ENCODE assay signal across 9 cellular contexts in the genomic region with DNA sequence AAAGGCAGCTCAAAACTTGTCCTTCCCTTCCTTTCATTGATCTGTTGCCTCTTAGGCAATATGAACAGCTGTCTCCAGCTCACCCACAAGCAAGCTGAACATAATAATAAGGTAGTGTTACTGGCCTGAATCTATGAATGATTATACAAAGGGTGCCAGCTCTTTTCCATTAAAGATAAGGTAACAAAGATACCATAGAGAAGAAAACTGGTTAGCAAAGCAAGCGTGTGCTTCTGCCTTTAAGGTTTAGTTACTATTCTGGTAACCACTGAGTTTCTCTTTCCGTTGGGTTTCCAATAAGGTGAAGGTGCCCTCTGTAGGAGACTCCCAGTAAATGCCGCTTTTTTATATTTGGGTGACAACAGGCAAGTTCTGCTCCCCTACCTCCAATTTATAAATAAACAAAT. TPM values are rescaled to one million over a fixed set of nuclear protein-coding genes. Genes with fewer than 3 reads are reported as not detected.
A peak's percentile ranks its signal among the peaks of the same experiment; 100 is the strongest.
DNase-seq lines count a peak whose midpoint lies in the region; ATAC-seq and TF ChIP-seq lines count a peak whose summit lies in the region.
"Had no signal": no experiment of that assay in that cellular context is flagged by ENCODE, and none has a peak within 500 bp of the region (broad histone marks: within the 10 kb centered on the region; RNA-seq: fewer than 3 reads in every experiment).

No MANE protein-coding gene starts in this region.

- H3K27ac Mint-ChIP-seq in CD14-positive monocyte, result no peak overlapping the region
- H3K27ac Mint-ChIP-seq: memory B cell had no signal

- intact Hi-C loops in CD14-positive monocyte (cut with micrococcal nuclease) (no loop called here), lower leg skin (cut with DNase I; ENCODE audit: low total_unique reads) (no loop called here), ascending aorta (cut with DNase I) (no loop called here)

- ATAC-seq in GM18870 (IDR thresholded peaks at IDR 0.05; ENCODE audit: unreplicated experiment), result peak; percentile 95
- ATAC-seq in HG03025 (IDR thresholded peaks at IDR 0.05; ENCODE audit: low FRiP score, unreplicated experiment), result peak; percentile 77

- no peaks in the 10 kb centered on the region for H3K4me1 ChIP-seq in ascending aorta

- DNase-seq in CD14-positive monocyte (ENCODE audit: low spot score), result no peak
- peak; percentile 37 to 44 for DNase-seq in NCI-H1930 (lab: John Stamatoyannopoulos, UW)
- DNase-seq in amniotic epithelial cell (ENCODE audit: low read depth), result peak; percentile 39
- DNase-seq in kidney epithelial cell (ENCODE audit: low read depth), result no peak
- no peak for DNase-seq in lower leg skin (ENCODE audit: low spot score in 2 of 2)
- DNase-seq in ascending aorta (ENCODE audit: low spot score in 2 of 2), result no peak

- no peaks in the 10 kb centered on the region for H3K9me3 ChIP-seq in ascending aorta

- no peak overlapping the region for H3K27ac ChIP-seq in ascending aorta

- H3K27me3 Mint-ChIP-seq in CD14-positive monocyte (ENCODE audit: low read depth in 3 of 3), result peaks cover 0 to 4% (median 0%) of the 10 kb centered on the region in 3 donors
- H3K27me3 Mint-ChIP-seq: memory B cell had no signal

- peaks cover 0 to 3% (median 0%) of the 10 kb centered on the region in 7 donors for H3K9me3 Mint-ChIP-seq in CD14-positive monocyte

- H3K36me3 ChIP-seq in kidney epithelial cell (ENCODE audit: control insufficient read depth, insufficient read depth, low read length) (no peaks in the 10 kb centered on the region), ascending aorta (no peaks in the 10 kb centered on the region)

- no peaks in the 10 kb centered on the region for H3K36me3 Mint-ChIP-seq in CD14-positive monocyte
- H3K36me3 Mint-ChIP-seq: memory B cell had no signal

- TF ChIP-seq CTCF in CD14-positive monocyte (IDR thresholded peaks at IDR 0.05) (peak; percentile 79), kidney epithelial cell (IDR thresholded peaks at IDR 0.05; ENCODE audit: insufficient read depth, low read length, poor library complexity, severe bottlenecking) (peak; percentile 57), lower leg skin (IDR thresholded peaks at IDR 0.05) (no peak), ascending aorta (IDR thresholded peaks at IDR 0.05) (peak in 1 of 3 experiments; percentile 24)

- H3K4me1 Mint-ChIP-seq in CD14-positive monocyte, result peaks cover 9% of the 10 kb centered on the region
- H3K4me1 Mint-ChIP-seq: memory B cell had no signal

- H3K4me3 Mint-ChIP-seq in CD14-positive monocyte, result peak overlapping the region; percentile 18 to 32
- H3K4me3 Mint-ChIP-seq: memory B cell had no signal

- WGBS in lower leg skin, 2 donors, result 8 to 11% methylated on average over 3 of the region's 3 CpGs

- H3K27me3 ChIP-seq in kidney epithelial cell (ENCODE audit: control insufficient read depth, insufficient read depth, low read length), result no peaks in the 10 kb centered on the region
- H3K27me3 ChIP-seq in ascending aorta, result no peaks in the 10 kb centered on the region

- TF ChIP-seq POLR2A in lower leg skin (IDR thresholded peaks at IDR 0.05), result no peak

- H3K4me3 ChIP-seq in kidney epithelial cell (ENCODE audit: low read depth, low read length), result no peak overlapping the region
- H3K4me3 ChIP-seq in lower leg skin (ENCODE audit: low read depth, poor library complexity, severe bottlenecking), result no peak overlapping the region
- no peak overlapping the region for H3K4me3 ChIP-seq in ascending aorta

RNA-seq across cellular contexts. Expression of gene DACH1, which starts 12.1 kb away (rescaled TPM):
- polyA plus RNA-seq in CD14-positive monocyte, result under 1 TPM; 0.03 to 0.26 TPM
- total RNA-seq in kidney epithelial cell, result 1.2 and 1.6 TPM in 2 replicates
- total RNA-seq in lower leg skin, result 1 to 10 TPM in 3 of 4 donors, under 1 TPM in 1; 0.38 to 5.8 (median 2.5) TPM
- not detected for total RNA-seq in ascending aorta

Comparison
In these comparisons a context has a peak if more than half of its experiments do, and no peak if none do; other contexts are left out.
1. DNase-seq: peak in NCI-H1930 (2 of 2) and amniotic epithelial cell (single experiment); none in CD14-positive monocyte (single experiment), kidney epithelial cell (single experiment), lower leg skin (0 of 2) and ascending aorta (0 of 2).
2. CTCF ChIP-seq: peak in CD14-positive monocyte (single experiment) and kidney epithelial cell (single experiment); none in lower leg skin (0 of 3).